Comparison of ENCODE assay signal across 8 cellular contexts in genomic region chr12:95473440-95473946, GRCh38. TPM values are rescaled to one million over a fixed set of nuclear protein-coding genes. Genes with fewer than 3 reads are reported as not detected.
DNase-seq lines count a peak whose midpoint lies in the region; ATAC-seq and TF ChIP-seq lines count a peak whose summit lies in the region.

No MANE protein-coding gene starts in this region.

- H3K27ac ChIP-seq in BLaER1 (peak overlapping the region; percentile 96), osteoblast (ENCODE audit: low read depth, low read length) (peak overlapping the region; percentile 95)

- peak overlapping the region; percentile 95 for H2AFZ ChIP-seq in osteoblast (ENCODE audit: low read length)

- H3K9me3 ChIP-seq in BLaER1 = no peaks in the 10 kb centered on the region
- H3K9me3 ChIP-seq in osteoblast (ENCODE audit: low read depth, low read length) = no peaks in the 10 kb centered on the region

- peak overlapping the region; percentile 97 for H3K9ac ChIP-seq in BLaER1

- H3K4me2 ChIP-seq in BLaER1 = peak overlapping the region; percentile 82
- peak overlapping the region; percentile 95 for H3K4me2 ChIP-seq in osteoblast (ENCODE audit: insufficient read depth, low read length)

- TF ChIP-seq CTCF in osteoblast (IDR thresholded peaks at IDR 0.05; ENCODE audit: extremely low read depth, low read depth, low read length) = no peak

- H3K36me3 ChIP-seq in BLaER1 (peaks cover 28% of the 10 kb centered on the region), osteoblast (ENCODE audit: insufficient read depth, low read length) (peaks cover 26% of the 10 kb centered on the region)

- H3K4me3 ChIP-seq in BLaER1 (peak overlapping the region; percentile 95), osteoblast (ENCODE audit: insufficient read depth, low read length) (peak overlapping the region; percentile 93)

- DNase-seq in NCI-H526 treated with DMSO at 0.1 percent for 48 hours (lab: John Stamatoyannopoulos, UW) (peak; percentile 49), glomerular visceral epithelial cell (ENCODE audit: extremely low spot score) (peak; percentile 41), osteoblast (ENCODE audit: insufficient read length, low spot score, missing footprints) (no peak), 8988T (no peak)
- DNase-seq in activated naive CD4-positive, alpha-beta T cell treated with anti-CD3 and anti-CD28 coated beads, Interleukin-2, amount 50 U/mL, for 16 hours = peak; percentile 15

- H3K79me2 ChIP-seq in osteoblast (ENCODE audit: insufficient read depth, low read length) = peaks cover 46% of the 10 kb centered on the region

- H3K27me3 ChIP-seq in BLaER1 = no peaks in the 10 kb centered on the region
- peaks cover 2% of the 10 kb centered on the region for H3K27me3 ChIP-seq in osteoblast (ENCODE audit: insufficient read depth, low read length)

- H4K20me1 ChIP-seq in BLaER1 = peaks cover 34% of the 10 kb centered on the region
- H4K20me1 ChIP-seq in osteoblast (ENCODE audit: insufficient read depth, low read length) = peaks cover 9% of the 10 kb centered on the region

- H3K4me1 ChIP-seq in BLaER1 (peaks cover 27% of the 10 kb centered on the region), osteoblast (ENCODE audit: insufficient read depth, low read length) (peaks cover 16% of the 10 kb centered on the region)

- ATAC-seq in GM18867 (IDR thresholded peaks at IDR 0.05; ENCODE audit: unreplicated experiment) (peak; percentile 33), HG03066 (IDR thresholded peaks at IDR 0.05; ENCODE audit: low read depth, unreplicated experiment) (peak; percentile 38)

RNA-seq across cellular contexts. Expression of gene METAP2, which starts 0.5 kb away (rescaled TPM):
- 80.7 and 91.6 TPM in 2 replicates for total RNA-seq in osteoblast

Comparison
In these comparisons a context has a peak if more than half of its experiments do, and no peak if none do; other contexts are left out.
1. DNase-seq: peak in NCI-H526 treated with DMSO at 0.1 percent for 48 hours (single experiment), activated naive CD4-positive, alpha-beta T cell treated with anti-CD3 and anti-CD28 coated beads, Interleukin-2, amount 50 U/mL, for 16 hours (single experiment) and glomerular visceral epithelial cell (single experiment); none in osteoblast (single experiment) and 8988T (single experiment).